In the genomic region with DNA sequence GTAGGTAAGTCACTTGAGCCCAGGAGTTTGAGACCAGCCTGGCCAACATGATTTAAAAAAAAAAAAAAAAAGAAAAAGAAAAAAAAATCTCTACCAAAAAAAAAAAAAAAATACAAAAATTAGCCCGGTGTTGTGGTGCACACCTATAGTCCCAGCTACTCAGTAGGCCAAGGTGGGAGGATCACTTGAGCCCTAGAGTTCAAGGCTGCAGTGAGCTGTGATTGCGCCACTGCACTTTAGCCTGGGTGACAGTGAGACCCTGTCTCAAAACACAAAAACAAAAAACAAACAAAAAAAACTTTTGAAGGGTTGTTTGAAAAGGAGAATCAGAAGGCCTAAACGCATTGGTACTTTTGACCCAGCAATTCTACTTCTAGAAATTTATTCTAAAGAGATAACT, we compare ENCODE assay signal across 28 cellular contexts. TPM values are rescaled to one million over a fixed set of nuclear protein-coding genes. Genes with fewer than 3 reads are reported as not detected.
"Had no signal": no experiment of that assay in that cellular context is flagged by ENCODE, and none has a peak within 500 bp of the region (broad histone marks: within the 10 kb centered on the region; RNA-seq: fewer than 3 reads in every experiment).

No MANE protein-coding gene starts in this region.

- DNase-seq: stimulated activated CD4-positive, alpha-beta T cell treated with anti-CD3 and anti-CD28 coated beads, Interleukin-2, amount 100 ng/mL, for 48 hours; stimulated activated CD4-positive, alpha-beta T cell treated with anti-CD3 and anti-CD28 coated beads, Interleukin-4, amount 100 ng/mL, for 1 hour; stimulated activated CD4-positive, alpha-beta T cell treated with anti-CD3 and anti-CD28 coated beads, Interleukin-4, amount 100 ng/mL, for 24 hours; stimulated activated CD4-positive, alpha-beta T cell treated with anti-CD3 and anti-CD28 coated beads, Interleukin-4, amount 100 ng/mL, for 4 hours; stimulated activated CD8-positive, alpha-beta memory T cell treated with anti-CD3 and anti-CD28 coated beads, Interleukin-4, amount 100 ng/mL, for 48 hours; stimulated activated naive B cell treated with anti-CD40 and anti-IgM and Interleukin-4, amounts not matched to agents 10 μg/mL and 1 μg/mL and 100 μg/mL, for 72 hours; stimulated activated naive CD4-positive, alpha-beta T cell; stimulated activated naive CD4-positive, alpha-beta T cell treated with Interleukin-2 at 50 U/mL for 16 hours; stimulated activated naive CD8-positive, alpha-beta T cell treated with anti-CD3 and anti-CD28 coated beads, Interleukin-15, amount 100 ng/mL, for 72 hours; stimulated activated naive CD8-positive, alpha-beta T cell treated with anti-CD3 and anti-CD28 coated beads, Interleukin-15, Interleukin-2, amounts not matched to agents 100 U/mL and 50 U/mL, for 24 hours; stomach; substantia nigra; testis; thyroid gland; tibial artery; transverse colon; trophoblast cell; upper lobe of left lung; upper lobe of right lung; uterus had no signal

- H3K4me1 ChIP-seq: stomach, suprapubic skin, testis, thyroid gland, tibial artery, tibial nerve, transverse colon, upper lobe of left lung, upper lobe of right lung, uterus, vagina had no signal

- H3K27ac ChIP-seq: stomach, suprapubic skin, testis, thoracic aorta, thyroid gland, tibial artery, tibial nerve, transverse colon, upper lobe of left lung, upper lobe of right lung, uterus, vagina had no signal

- FAIRE-seq: urothelium cell line had no signal

- ATAC-seq: stimulated activated effector memory CD8-positive, alpha-beta T cell treated with anti-CD3 and anti-CD28 coated beads, Interleukin-12 subunit alpha, Interleukin-12 subunit beta, amount 100 ng/mL, for 72 hours; stimulated activated memory B cell treated with anti-CD40 and anti-IgM and Interleukin-4, amounts not matched to agents 10 μg/mL and 1 μg/mL and 100 μg/mL, for 72 hours; stimulated activated naive B cell treated with anti-CD40 and anti-IgM and Interleukin-4, amounts not matched to agents 10 μg/mL and 1 μg/mL and 100 μg/mL, for 72 hours; stimulated activated naive CD8-positive, alpha-beta T cell treated with anti-CD3 and anti-CD28 coated beads, Interleukin-15, amount 100 ng/mL, for 72 hours; stimulated activated naive CD8-positive, alpha-beta T cell treated with anti-CD3 and anti-CD28 coated beads, Interleukin-15, Interleukin-2, amounts not matched to agents 100 U/mL and 50 U/mL, for 24 hours; upper lobe of right lung had no signal

- H3K9me3 ChIP-seq: stomach, suprapubic skin, testis, thoracic aorta, thyroid gland, tibial artery, tibial nerve, transverse colon, upper lobe of left lung, upper lobe of right lung, uterus, vagina had no signal

- H3K36me3 ChIP-seq: stomach, suprapubic skin, thoracic aorta, thyroid gland, tibial artery, tibial nerve, transverse colon, upper lobe of left lung, upper lobe of right lung, uterus, vagina had no signal

- H3K4me3 ChIP-seq: stomach, suprapubic skin, testis, thoracic aorta, thyroid gland, tibial artery, tibial nerve, transverse colon, upper lobe of left lung, upper lobe of right lung, uterus, vagina had no signal

- H3K27me3 ChIP-seq: testis, thyroid gland, tibial nerve, transverse colon, upper lobe of left lung, uterus, vagina had no signal

RNA-seq across cellular contexts. Expression of a gene that starts 13.7 kb away (rescaled TPM):
- total RNA-seq: subcutaneous adipose tissue, thoracic aorta, upper lobe of right lung had no signal
